In the genomic region with DNA sequence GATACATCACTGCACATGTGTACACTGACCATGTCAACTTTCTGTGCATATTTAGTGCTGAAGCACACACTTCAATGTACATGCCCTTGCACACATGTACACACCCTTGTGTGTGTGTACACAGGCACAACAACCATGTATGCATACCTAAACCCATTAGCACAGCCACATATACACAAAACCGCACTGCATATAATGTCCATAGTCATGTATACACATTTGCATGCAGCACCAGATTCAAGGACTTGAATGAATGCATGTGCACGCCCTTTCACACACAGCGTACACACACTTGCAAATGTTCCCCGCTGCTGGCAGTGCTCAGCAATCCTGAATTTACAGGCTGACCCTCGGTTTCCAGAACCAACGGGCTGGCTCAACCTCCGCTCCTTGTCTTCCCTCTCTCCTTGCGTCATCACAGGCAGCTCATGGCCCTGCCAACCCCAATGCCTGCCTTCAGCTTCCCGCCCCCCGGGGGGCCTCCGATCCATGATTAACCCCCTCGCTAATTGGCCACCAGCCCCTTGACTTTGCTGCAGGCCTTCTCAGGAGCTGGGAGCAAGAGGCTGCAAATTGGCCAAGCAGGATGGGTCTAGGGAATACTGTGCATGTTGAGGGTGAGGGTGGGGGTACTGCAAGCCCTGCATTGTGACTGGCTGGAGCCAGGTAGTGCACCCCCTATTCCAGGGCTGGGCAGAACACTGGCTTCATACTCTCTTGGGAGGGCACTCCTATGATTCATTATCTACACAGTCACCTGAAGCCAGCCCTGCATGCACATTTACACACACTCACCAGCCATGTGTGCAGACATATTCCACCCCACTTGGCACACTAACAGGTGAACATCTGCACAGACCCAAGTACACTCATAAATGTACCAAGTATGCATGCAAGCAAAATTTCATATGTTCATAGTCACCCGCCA, we compare ENCODE assay signal across 17 cellular contexts. TPM values are rescaled to one million over a fixed set of nuclear protein-coding genes. Genes with fewer than 3 reads are reported as not detected.
DNase-seq lines count a peak whose midpoint lies in the region; ATAC-seq, FAIRE-seq and TF ChIP-seq lines count a peak whose summit lies in the region.
"Had no signal": no experiment of that assay in that cellular context is flagged by ENCODE, and none has a peak within 500 bp of the region (broad histone marks: within the 10 kb centered on the region; RNA-seq: fewer than 3 reads in every experiment).

No MANE protein-coding gene starts in this region.

- TF ChIP-seq EP300 in GM12878 (IDR thresholded peaks at IDR 0.05; ENCODE audit: borderline replicate concordance in 1 of 2, control insufficient read depth in 1 of 2, low read depth in 2 of 2, low read length in 2 of 2): no peak

- H3K4me3 Mint-ChIP-seq in GM23338 (no peak overlapping the region), nephron progenitor cell (peak overlapping the region; percentile 25)
- H3K4me3 Mint-ChIP-seq: CD8-positive, alpha-beta T cell; T-helper 1 cell treated with Interleukin-12 subunit alpha and Interleukin-12 subunit beta and Interleukin-4 antibody, amounts not matched to agents 30 μg/mL and 1 μg/mL, for 36 hours had no signal

- H3K79me2 ChIP-seq in GM23338 (replicated peaks; ENCODE audit: insufficient read depth): no peaks in the 10 kb centered on the region
- H3K79me2 ChIP-seq in GM12878 (ENCODE audit: control insufficient read depth, insufficient read depth, low read length): no peaks in the 10 kb centered on the region

- FAIRE-seq in GM12878 (lab: Jason Lieb, UNC): no peak

- TF ChIP-seq RAD21 in GM12878 (IDR thresholded peaks at IDR 0.05; ENCODE audit: insufficient read depth, low read depth, low read length): no peak

- H3K4me1 ChIP-seq in GM23338 (ENCODE audit: insufficient read depth) (peaks cover 43% of the 10 kb centered on the region), GM12878 (ENCODE audit: control insufficient read depth, insufficient read depth, low read length) (peaks cover 16% of the 10 kb centered on the region)
- H3K4me1 ChIP-seq: colonic mucosa had no signal

- SMC1A ChIA-PET in GM12878 (lab: Charles Lee; ENCODE audit: uncharacterized antibody, unreplicated experiment): no interaction called here

- H4K20me1 ChIP-seq in GM23338 (replicated peaks; ENCODE audit: insufficient read depth) (no peaks in the 10 kb centered on the region), GM12878 (ENCODE audit: control insufficient read depth, insufficient read depth) (no peaks in the 10 kb centered on the region)

- peaks cover 22% of the 10 kb centered on the region for H3F3A ChIP-seq in GM23338 (replicated peaks; ENCODE audit: low read depth)

- CTCF ChIA-PET in GM12878 (lab: Yijun Ruan, JAX): interaction anchor here (3.3 to 13.5 kb wide), 3 partner anchors 16 to 206 kb away, joined by 9 to 265 read pairs (median 133); a partner anchor contains a TSS

- H3K27me3 ChIP-seq in GM23338 (ENCODE audit: insufficient read depth): no peaks in the 10 kb centered on the region
- no peaks in the 10 kb centered on the region for H3K27me3 ChIP-seq in GM12878 (replicated peaks in 1 of 2; ENCODE audit: control insufficient read depth in 2 of 2, insufficient read depth in 2 of 2, low read length in 1 of 2)
- H3K27me3 ChIP-seq: colonic mucosa, esophagus squamous epithelium, suprapubic skin had no signal

- H3K36me3 ChIP-seq in GM23338 (ENCODE audit: insufficient read depth) (no peaks in the 10 kb centered on the region), GM12878 (ENCODE audit: control insufficient read depth in 2 of 2, insufficient read depth in 2 of 2, low read length in 1 of 2) (no peaks in the 10 kb centered on the region; a peak in 3 of 4 replicates)
- H3K36me3 ChIP-seq: colonic mucosa, suprapubic skin had no signal

- in situ Hi-C loops in GM12878 (cut with MboI): no loop called here

- TF ChIP-seq POLR2A in GM12878 (IDR thresholded peaks at IDR 0.05; ENCODE audit: low read depth, low read length): peak; percentile 45

- H3K36me3 Mint-ChIP-seq in GM23338 (ENCODE audit: low read depth) (peaks cover 4% of the 10 kb centered on the region; the same call in 1 of the 3 replicates), nephron progenitor cell (ENCODE audit: low read depth) (no peaks in the 10 kb centered on the region)
- H3K36me3 Mint-ChIP-seq: CD8-positive, alpha-beta T cell had no signal

- ATAC-seq in GM23338: no peak
- no peak for ATAC-seq in GM12878
- ATAC-seq: CD8-positive, alpha-beta T cell had no signal

- DNase-seq in GM23338 (ENCODE audit: low spot score): peak; percentile 43
- DNase-seq in GM12878 (ENCODE audit: low read depth, low spot score): no peak
- DNase-seq in nephron progenitor cell: no peak
- DNase-seq in stimulated activated CD4-positive, alpha-beta T cell treated with anti-CD3 and anti-CD28 coated beads, Interleukin-4, amount 100 ng/mL, for 24 hours: no peak
- no peak for DNase-seq in caudate nucleus (lab: John Stamatoyannopoulos, UW)
- DNase-seq: activated CD4-positive, alpha-beta T cell treated with anti-CD3 and anti-CD28 coated beads for 48 hours; activated T-cell treated with anti-CD3 and anti-CD28 coated beads, Interleukin-2, amount 50 U/mL, for 48 hours; amniotic stem cell; CD8-positive, alpha-beta T cell; colonic mucosa; esophagus squamous epithelium; KBM-7; midbrain; NCI-H1436; NCI-H526 treated with DMSO at 0.1 percent for 48 hours had no signal

- H3K27ac Mint-ChIP-seq in GM23338: no peak overlapping the region
- peak overlapping the region; percentile 59 for H3K27ac Mint-ChIP-seq in nephron progenitor cell
- H3K27ac Mint-ChIP-seq: T-helper 1 cell treated with Interleukin-12 subunit alpha and Interleukin-12 subunit beta and Interleukin-4 antibody, amounts not matched to agents 30 μg/mL and 1 μg/mL, for 36 hours had no signal

- peaks cover 20% of the 10 kb centered on the region for H3K27me3 Mint-ChIP-seq in GM23338 (ENCODE audit: insufficient read depth, low read depth, poor library complexity)
- peaks cover 2% of the 10 kb centered on the region for H3K27me3 Mint-ChIP-seq in nephron progenitor cell (ENCODE audit: low read depth, poor library complexity)

- no peaks in the 10 kb centered on the region for H3K9me2 ChIP-seq in GM23338 (ENCODE audit: insufficient read depth)

- H3K9me3 Mint-ChIP-seq in GM23338: no peaks in the 10 kb centered on the region
- H3K9me3 Mint-ChIP-seq in nephron progenitor cell: no peaks in the 10 kb centered on the region
- H3K9me3 Mint-ChIP-seq: CD8-positive, alpha-beta T cell; T-helper 1 cell treated with Interleukin-12 subunit alpha and Interleukin-12 subunit beta and Interleukin-4 antibody, amounts not matched to agents 30 μg/mL and 1 μg/mL, for 36 hours had no signal

- H3K27ac ChIP-seq in GM23338 (ENCODE audit: low read depth): no peak overlapping the region
- H3K27ac ChIP-seq in GM12878 (ENCODE audit: control insufficient read depth, insufficient read depth): no peak overlapping the region
- H3K27ac ChIP-seq in caudate nucleus (ENCODE audit: low read depth, low read length): no peak overlapping the region
- H3K27ac ChIP-seq: colonic mucosa had no signal

- H3K9ac ChIP-seq in GM12878 (ENCODE audit: control insufficient read depth, insufficient read depth, low read length): no peak overlapping the region

- H3K4me3 ChIP-seq in GM23338: no peak overlapping the region
- H3K4me3 ChIP-seq in GM12878: no peak overlapping the region
- H3K4me3 ChIP-seq: colonic mucosa, esophagus squamous epithelium, suprapubic skin had no signal

- intact Hi-C loops in GM12878 (cut with micrococcal nuclease; ENCODE audit: unreplicated experiment): no loop called here

- H2AFZ ChIP-seq in GM23338: no peak overlapping the region
- H2AFZ ChIP-seq in GM12878 (ENCODE audit: control insufficient read depth, low read depth, low read length): no peak overlapping the region

- no TSS peak for BruUV-seq in GM12878 (replicated peaks; lab: Mats Ljungman, UMichigan)

- no peaks in the 10 kb centered on the region for H3K9me3 ChIP-seq in GM12878 (replicated peaks; ENCODE audit: control insufficient read depth, insufficient read depth, low read length)
- H3K9me3 ChIP-seq: colonic mucosa, esophagus squamous epithelium, suprapubic skin had no signal

- RAD21 ChIA-PET in GM12878 (lab: Charles Lee; ENCODE audit: unreplicated experiment): no interaction called here

- TF ChIP-seq CTCF in GM23338 (conservative IDR thresholded peaks at IDR 0.05; ENCODE audit: low read depth in 2 of 2) (no peak), GM12878 (IDR thresholded peaks at IDR 0.05 in 2 of 3, conservative IDR thresholded peaks at IDR 0.05 in 1 of 3; ENCODE audit: control insufficient read depth in 2 of 3, extremely low read depth in 1 of 3, insufficient read depth in 1 of 3, low read depth in 3 of 3, low read length in 3 of 3) (no peak), nephron progenitor cell (IDR thresholded peaks at IDR 0.05) (no peak)

- POLR2A ChIA-PET in GM12878 (lab: Charles Lee): interaction anchor here (0.6 kb wide), 1 partner anchor 108 kb away, joined by 4 read pairs; no protein-coding TSS in a partner anchor

- WGBS in GM12878 (ENCODE audit: insufficient coverage, insufficient replicate concordance, low lambda C conversion rate, missing lambda C conversion rate): 82% methylated on average over 13 of the region's 13 CpGs

- peaks cover 63% of the 10 kb centered on the region for H3K4me1 Mint-ChIP-seq in GM23338
- H3K4me1 Mint-ChIP-seq in nephron progenitor cell: peaks cover 84% of the 10 kb centered on the region

- H3K4me2 ChIP-seq in GM23338: no peak overlapping the region
- H3K4me2 ChIP-seq in GM12878 (ENCODE audit: control insufficient read depth, insufficient read depth): no peak overlapping the region

RNA-seq across cellular contexts. Expression of a gene that starts 7.9 kb away (rescaled TPM):
- total RNA-seq in GM23338 (2014; rRNA removed; shearing (Covaris generic)): 6.6 and 9.1 TPM in 2 replicates
- polyA plus RNA-seq in GM23338 (2016; fragmentation: Nextera tagmentation; extraction: Ambion mirVana) (5.8 and 5.9 TPM in 2 replicates), GM12878 (2011; rRNA removed) (0.48 and 1.4 TPM in 2 replicates), GM12878 (2014; fragmentation: Illumina TruSeq; extraction: Trizol) (0.40 and 0.57 TPM in 2 replicates), GM12878 (2014; fragmentation: Nextera tagmentation; extraction: Ambion mirVana) (not detected), GM12878 (2014; rRNA removed) (0.44 and 0.63 TPM in 2 replicates), GM12878 (2016; fragmentation: Nextera tagmentation; extraction: Ambion mirVana) (under 1 TPM; 0.72 to 0.96 TPM)
- total RNA-seq in GM12878 (2013; cell fraction: nucleolus; rRNA removed): 0.37 and 0.69 TPM in 2 replicates
- total RNA-seq in GM12878 (2014; rRNA removed) (0.16 and 0.45 TPM in 2 replicates), GM12878 (2014; rRNA removed; fragmentation: Illumina TruSeq; extraction: Trizol) (0.14 TPM in 1 of 2 replicates, not detected in the other), GM12878 (2021) (0.33 and 0.56 TPM in 2 replicates)
- polyA plus RNA-seq in GM12878 (2011; ENCODE audit: low read depth): not detected
- 2.5 TPM in 2 replicates for polyA plus RNA-seq in GM12878 (2011; cell fraction: cytosol; rRNA removed)
- polyA plus RNA-seq in GM12878 (2011; cell fraction: nucleus; rRNA removed): 3.4 and 4.4 TPM in 2 replicates
- polyA plus RNA-seq in GM12878 (2012): 0.27 and 0.37 TPM in 2 replicates
- polyA minus RNA-seq in GM12878 (2011; rRNA and poly(A)+ RNA removed): 1.8 and 1.9 TPM in 2 replicates
- 0.73 and 1.6 TPM in 2 replicates for polyA minus RNA-seq in GM12878 (2011; cell fraction: cytosol; rRNA and poly(A)+ RNA removed)
- 1.5 and 2.7 TPM in 2 replicates for polyA minus RNA-seq in GM12878 (2011; cell fraction: nucleus; rRNA and poly(A)+ RNA removed)

RNA-seq across cellular contexts. Expression of a gene that starts 17.2 kb away (rescaled TPM):
- total RNA-seq in GM23338 (2014; rRNA removed; shearing (Covaris generic)): 1.2 and 2.8 TPM in 2 replicates
- polyA plus RNA-seq in GM23338 (2016; fragmentation: Nextera tagmentation; extraction: Ambion mirVana) (2.0 and 2.4 TPM in 2 replicates), GM12878 (2011; rRNA removed) (not detected in 2 replicates), GM12878 (2014; fragmentation: Illumina TruSeq; extraction: Trizol) (not detected in 2 replicates), GM12878 (2014; fragmentation: Nextera tagmentation; extraction: Ambion mirVana) (not detected), GM12878 (2014; rRNA removed) (not detected in 2 replicates), GM12878 (2016; fragmentation: Nextera tagmentation; extraction: Ambion mirVana) (not detected)
- not detected in 2 replicates for total RNA-seq in GM12878 (2013; cell fraction: nucleolus; rRNA removed)
- total RNA-seq in GM12878 (2014; rRNA removed) (not detected in 2 replicates), GM12878 (2014; rRNA removed; fragmentation: Illumina TruSeq; extraction: Trizol) (not detected in 2 replicates), GM12878 (2021) (not detected in 2 replicates)
- not detected for polyA plus RNA-seq in GM12878 (2011; ENCODE audit: low read depth)
- not detected in 2 replicates for polyA plus RNA-seq in GM12878 (2011; cell fraction: cytosol; rRNA removed)
- not detected in 2 replicates for polyA plus RNA-seq in GM12878 (2011; cell fraction: nucleus; rRNA removed)
- 0.07 TPM in 1 of 2 replicates, not detected in the other for polyA plus RNA-seq in GM12878 (2012)
- polyA minus RNA-seq in GM12878 (2011; rRNA and poly(A)+ RNA removed): not detected in 2 replicates
- not detected in 2 replicates for polyA minus RNA-seq in GM12878 (2011; cell fraction: cytosol; rRNA and poly(A)+ RNA removed)
- polyA minus RNA-seq in GM12878 (2011; cell fraction: nucleus; rRNA and poly(A)+ RNA removed): not detected in 2 replicates
- total RNA-seq: CD8-positive, alpha-beta T cell had no signal

RNA-seq across cellular contexts. Expression of a gene that starts 25.7 kb away (rescaled TPM):
- 0.49 TPM in 1 of 2 replicates, not detected in the other for total RNA-seq in GM23338 (2014; rRNA removed; shearing (Covaris generic))
- 0.66 TPM in 1 of 2 replicates, not detected in the other for polyA plus RNA-seq in GM23338 (2016; fragmentation: Nextera tagmentation; extraction: Ambion mirVana)
- not detected in 2 replicates for total RNA-seq in GM12878 (2013; cell fraction: nucleolus; rRNA removed)
- total RNA-seq in GM12878 (2014; rRNA removed): not detected in 2 replicates
- not detected in 2 replicates for total RNA-seq in GM12878 (2014; rRNA removed; fragmentation: Illumina TruSeq; extraction: Trizol)
- total RNA-seq in GM12878 (2021): 0.28 and 0.32 TPM in 2 replicates
- polyA plus RNA-seq in GM12878 (2011; ENCODE audit: low read depth): not detected
- polyA plus RNA-seq in GM12878 (2011; rRNA removed): not detected in 2 replicates
- not detected in 2 replicates for polyA plus RNA-seq in GM12878 (2011; cell fraction: cytosol; rRNA removed)
- polyA plus RNA-seq in GM12878 (2011; cell fraction: nucleus; rRNA removed): 0.12 TPM in 1 of 2 replicates, not detected in the other
- polyA plus RNA-seq in GM12878 (2012): not detected in 2 replicates
- not detected in 2 replicates for polyA plus RNA-seq in GM12878 (2014; fragmentation: Illumina TruSeq; extraction: Trizol)
- polyA plus RNA-seq in GM12878 (2014; fragmentation: Nextera tagmentation; extraction: Ambion mirVana): not detected
- polyA plus RNA-seq in GM12878 (2014; rRNA removed): not detected in 2 replicates
- not detected for polyA plus RNA-seq in GM12878 (2016; fragmentation: Nextera tagmentation; extraction: Ambion mirVana)
- polyA minus RNA-seq in GM12878 (2011; rRNA and poly(A)+ RNA removed): not detected in 2 replicates
- not detected in 2 replicates for polyA minus RNA-seq in GM12878 (2011; cell fraction: cytosol; rRNA and poly(A)+ RNA removed)
- polyA minus RNA-seq in GM12878 (2011; cell fraction: nucleus; rRNA and poly(A)+ RNA removed): not detected in 2 replicates
- total RNA-seq: CD8-positive, alpha-beta T cell had no signal

RNA-seq across cellular contexts. Expression of a gene that starts 33.5 kb away (rescaled TPM):
- 10.6 and 14.9 TPM in 2 replicates for total RNA-seq in GM23338 (2014; rRNA removed; shearing (Covaris generic))
- 7.4 and 8.2 TPM in 2 replicates for polyA plus RNA-seq in GM23338 (2016; fragmentation: Nextera tagmentation; extraction: Ambion mirVana)
- total RNA-seq in GM12878 (2013; cell fraction: nucleolus; rRNA removed): 3.9 and 6.4 TPM in 2 replicates
- total RNA-seq in GM12878 (2014; rRNA removed): 1.5 and 3.4 TPM in 2 replicates
- total RNA-seq in GM12878 (2014; rRNA removed; fragmentation: Illumina TruSeq; extraction: Trizol): 0.31 and 0.83 TPM in 2 replicates
- total RNA-seq in GM12878 (2021): 1.6 and 2.5 TPM in 2 replicates
- polyA plus RNA-seq in GM12878 (2011; ENCODE audit: low read depth): 0.71 TPM
- polyA plus RNA-seq in GM12878 (2011; rRNA removed): 0.69 and 1.2 TPM in 2 replicates
- 1.5 and 2.2 TPM in 2 replicates for polyA plus RNA-seq in GM12878 (2011; cell fraction: cytosol; rRNA removed)
- polyA plus RNA-seq in GM12878 (2011; cell fraction: nucleus; rRNA removed): 9.2 and 13.9 TPM in 2 replicates
- polyA plus RNA-seq in GM12878 (2012): 2.2 and 2.3 TPM in 2 replicates
- 0.03 and 0.37 TPM in 2 replicates for polyA plus RNA-seq in GM12878 (2014; fragmentation: Illumina TruSeq; extraction: Trizol)
- under 1 TPM in 1 of 2 experiments, not detected in 1; 0.15 TPM for polyA plus RNA-seq in GM12878 (2014; fragmentation: Nextera tagmentation; extraction: Ambion mirVana)
- 0.60 and 1.6 TPM in 2 replicates for polyA plus RNA-seq in GM12878 (2014; rRNA removed)
- 1 to 10 TPM; 1.3 to 1.5 TPM for polyA plus RNA-seq in GM12878 (2016; fragmentation: Nextera tagmentation; extraction: Ambion mirVana)
- 0.59 and 0.67 TPM in 2 replicates for polyA minus RNA-seq in GM12878 (2011; rRNA and poly(A)+ RNA removed)
- 0.40 and 2.0 TPM in 2 replicates for polyA minus RNA-seq in GM12878 (2011; cell fraction: cytosol; rRNA and poly(A)+ RNA removed)
- polyA minus RNA-seq in GM12878 (2011; cell fraction: nucleus; rRNA and poly(A)+ RNA removed): 2.2 and 2.9 TPM in 2 replicates

RNA-seq across cellular contexts. Expression of a gene that starts 58.5 kb away (rescaled TPM):
- total RNA-seq in GM23338 (2014; rRNA removed; shearing (Covaris generic)): 4.9 and 5.4 TPM in 2 replicates
- polyA plus RNA-seq in GM23338 (2016; fragmentation: Nextera tagmentation; extraction: Ambion mirVana) (12.0 and 12.3 TPM in 2 replicates), GM12878 (2011; rRNA removed) (1.5 and 2.7 TPM in 2 replicates), GM12878 (2014; fragmentation: Illumina TruSeq; extraction: Trizol) (1.2 and 3.7 TPM in 2 replicates), GM12878 (2014; fragmentation: Nextera tagmentation; extraction: Ambion mirVana) (1 to 10 TPM in 1 of 2 experiments, under 1 TPM in 1; 0.72 to 3.5 TPM), GM12878 (2014; rRNA removed) (45.6 and 59.4 TPM in 2 replicates), GM12878 (2016; fragmentation: Nextera tagmentation; extraction: Ambion mirVana) (10 to 100 TPM; 21.5 to 33.9 TPM)
- 12.0 and 13.7 TPM in 2 replicates for total RNA-seq in GM12878 (2013; cell fraction: nucleolus; rRNA removed)
- total RNA-seq in GM12878 (2014; rRNA removed) (37.2 and 42.5 TPM in 2 replicates), GM12878 (2014; rRNA removed; fragmentation: Illumina TruSeq; extraction: Trizol) (6.2 and 8.1 TPM in 2 replicates), GM12878 (2021) (37.5 and 38.6 TPM in 2 replicates)
- 13.8 TPM for polyA plus RNA-seq in GM12878 (2011; ENCODE audit: low read depth)
- polyA plus RNA-seq in GM12878 (2011; cell fraction: cytosol; rRNA removed): 4.7 and 7.5 TPM in 2 replicates
- polyA plus RNA-seq in GM12878 (2011; cell fraction: nucleus; rRNA removed): 55.7 and 74.6 TPM in 2 replicates
- 31.4 and 46.3 TPM in 2 replicates for polyA plus RNA-seq in GM12878 (2012)
- 3.4 and 3.9 TPM in 2 replicates for polyA minus RNA-seq in GM12878 (2011; rRNA and poly(A)+ RNA removed)
- 1.1 and 1.7 TPM in 2 replicates for polyA minus RNA-seq in GM12878 (2011; cell fraction: cytosol; rRNA and poly(A)+ RNA removed)
- 5.9 and 6.8 TPM in 2 replicates for polyA minus RNA-seq in GM12878 (2011; cell fraction: nucleus; rRNA and poly(A)+ RNA removed)
